In the genomic region with DNA sequence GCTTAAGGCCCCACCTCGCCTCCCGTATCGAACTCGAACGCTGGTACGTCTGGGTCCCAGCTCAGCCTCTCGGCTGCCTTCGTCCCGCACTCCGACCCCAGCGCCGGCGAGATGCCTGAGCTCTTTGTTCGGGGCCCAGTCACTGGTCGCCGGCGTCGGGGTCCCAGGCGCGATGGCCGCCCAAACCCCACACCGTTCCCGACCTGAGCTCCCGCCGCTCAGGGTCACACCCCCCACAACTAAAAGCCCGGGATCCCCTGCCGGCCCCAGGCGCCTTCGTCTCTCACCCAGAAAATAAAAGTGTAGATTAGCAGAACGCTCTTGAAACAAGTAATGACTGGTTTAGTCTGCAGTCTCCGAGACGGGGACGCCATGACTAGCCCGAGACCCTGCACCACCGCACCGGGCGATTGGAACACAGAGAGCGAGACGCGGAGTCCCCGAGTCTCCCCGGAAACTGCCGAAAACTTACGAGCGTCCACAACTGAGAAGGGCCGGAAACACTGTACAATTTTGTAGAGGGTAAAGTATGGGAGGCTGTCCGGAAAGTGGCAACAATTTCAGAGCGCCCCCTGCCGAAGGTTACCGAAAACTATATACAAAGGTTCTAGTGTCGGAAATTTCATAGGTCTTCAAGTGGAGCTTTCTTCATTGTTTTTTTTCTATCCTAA, we compare ENCODE assay signal across 8 cellular contexts. TPM values are rescaled to one million over a fixed set of nuclear protein-coding genes. Genes with fewer than 3 reads are reported as not detected.
DNase-seq lines count a peak whose midpoint lies in the region; FAIRE-seq and TF ChIP-seq lines count a peak whose summit lies in the region.

A gene with protein sequence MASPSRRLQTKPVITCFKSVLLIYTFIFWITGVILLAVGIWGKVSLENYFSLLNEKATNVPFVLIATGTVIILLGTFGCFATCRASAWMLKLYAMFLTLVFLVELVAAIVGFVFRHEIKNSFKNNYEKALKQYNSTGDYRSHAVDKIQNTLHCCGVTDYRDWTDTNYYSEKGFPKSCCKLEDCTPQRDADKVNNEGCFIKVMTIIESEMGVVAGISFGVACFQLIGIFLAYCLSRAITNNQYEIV (minus strand): TSS at position 486 of the 671 bp plus-strand sequence. CDS start 112 bp downstream, at position 374.

- H3K9me1 ChIP-seq in keratinocyte (ENCODE audit: control insufficient read depth, extremely low read depth, insufficient read depth, low read length): no peaks in the 10 kb centered on the region

- H3K27me3 ChIP-seq in keratinocyte (ENCODE audit: control insufficient read depth, extremely low read depth, insufficient read depth, low read length): no peaks in the 10 kb centered on the region

- DNase-seq in HFF-Myc (ENCODE audit: extremely low read depth, low read depth): peak; percentile 78
- DNase-seq in NCI-H1694 (lab: John Stamatoyannopoulos, UW): peak; percentile 89
- peak; percentile 68 for DNase-seq in activated CD4-positive, CD25-positive, alpha-beta regulatory T cell treated with anti-CD3 and anti-CD28 coated beads, Interleukin-2, amount 50 U/mL, for 72 hours
- peak; percentile 1 for DNase-seq in cerebellum (ENCODE audit: low spot score)
- peak; percentile 23 for DNase-seq in keratinocyte (ENCODE audit: low read depth, low spot score)
- peak; percentile 72 for DNase-seq in stimulated activated CD4-positive, alpha-beta T cell treated with anti-CD3 and anti-CD28 coated beads, Interleukin-12 subunit alpha, Interleukin-12 subunit beta, amount 100 ng/mL, for 4 hours
- no peak for DNase-seq in SKM-1 (lab: John Stamatoyannopoulos, UW; ENCODE audit: unreplicated experiment)

- H3K4me2 ChIP-seq in keratinocyte (ENCODE audit: control insufficient read depth, extremely low read depth, insufficient read depth, low read depth, low read length): peak within 1 kb of the TSS; percentile 62

- dilution Hi-C loops in keratinocyte (cut with MboI; ENCODE audit: extremely low pct_ligation_motif_present, low sequenced_read_pairs): no loop called here

- FAIRE-seq in keratinocyte (lab: Jason Lieb, UNC): peak; percentile 48

- H3K9ac ChIP-seq in ES-I3 (ENCODE audit: low read depth, low read length): peak within 1 kb of the TSS; percentile 87
- H3K9ac ChIP-seq in keratinocyte (ENCODE audit: control insufficient read depth, extremely low read depth, insufficient read depth, low read length): peak within 1 kb of the TSS; percentile 78

- H3K9me3 ChIP-seq in ES-I3 (ENCODE audit: control insufficient read depth, insufficient read depth, low read length) (no peaks in the 10 kb centered on the region), keratinocyte (ENCODE audit: control insufficient read depth, low read depth, low read length) (no peaks in the 10 kb centered on the region)

- H3K79me2 ChIP-seq in keratinocyte (ENCODE audit: control insufficient read depth, insufficient read depth, low read length): no peaks in the 10 kb centered on the region

- peak within 1 kb of the TSS; percentile 36 for H3K27ac ChIP-seq in keratinocyte (ENCODE audit: control insufficient read depth, insufficient read depth, low read length)

- TF ChIP-seq CTCF in HFF-Myc (IDR thresholded peaks at IDR 0.05; ENCODE audit: low read depth, low read length, missing control alignments): peak; percentile 50
- TF ChIP-seq CTCF in keratinocyte (optimal IDR thresholded peaks at IDR 0.05 in 1 of 3, IDR thresholded peaks at IDR 0.05 in 1 of 3, conservative IDR thresholded peaks at IDR 0.05 in 1 of 3; ENCODE audit: extremely low read depth in 1 of 3, insufficient read depth in 2 of 3, low read length in 3 of 3): peak; percentile 35 to 53 (median 50)

- H2AFZ ChIP-seq in keratinocyte (ENCODE audit: control insufficient read depth, low read length): peak within 1 kb of the TSS; percentile 87

- peaks cover 4% of the 10 kb centered on the region; the same call in 1 of the 2 replicates for H3K36me3 ChIP-seq in ES-I3 (ENCODE audit: insufficient read depth, low read length)
- H3K36me3 ChIP-seq in keratinocyte (ENCODE audit: control insufficient read depth in 2 of 2, extremely low read depth in 1 of 2, insufficient read depth in 2 of 2, low read length in 2 of 2): peaks cover 0 to 4% of the 10 kb centered on the region in 2 experiments

- H3K4me1 ChIP-seq in ES-I3 (ENCODE audit: insufficient read depth, low read length) (no peaks in the 10 kb centered on the region), keratinocyte (ENCODE audit: control insufficient read depth, extremely low read depth, insufficient read depth, low read length) (no peaks in the 10 kb centered on the region)

- peak within 1 kb of the TSS; percentile 62 for H3K4me3 ChIP-seq in HFF-Myc (replicated peaks; ENCODE audit: low read depth, low read length)
- H3K4me3 ChIP-seq in keratinocyte (ENCODE audit: control insufficient read depth in 2 of 3, extremely low read depth in 1 of 3, insufficient read depth in 2 of 3, low read depth in 1 of 3, low read length in 3 of 3): peak within 1 kb of the TSS; percentile 60 to 75 (median 66)

- no peaks in the 10 kb centered on the region for H4K20me1 ChIP-seq in keratinocyte (ENCODE audit: control insufficient read depth, extremely low read depth, insufficient read depth, low read length)

RNA-seq across cellular contexts. Expression of the gene that starts here (rescaled TPM):
- total RNA-seq in cerebellum: 34.5 TPM
- polyA plus RNA-seq in keratinocyte: 17.9 to 24.3 TPM (median 19.2 TPM) in 3 replicates
- 10.2 TPM for polyA plus RNA-seq in keratinocyte (2011; ENCODE audit: low read depth)
- polyA plus RNA-seq in keratinocyte (2011; cell fraction: cytosol; rRNA removed): 13.5 and 23.2 TPM in 2 replicates
- polyA plus RNA-seq in keratinocyte (2011; cell fraction: nucleus; rRNA removed): 17.8 and 24.0 TPM in 2 replicates
- 14.5 and 16.9 TPM in 2 replicates for polyA plus RNA-seq in keratinocyte (2012; ENCODE audit: low replicate concordance)
- polyA minus RNA-seq in keratinocyte: 2.9 to 14.9 TPM (median 13.2 TPM) in 3 replicates
- polyA minus RNA-seq in keratinocyte (2011; cell fraction: cytosol; rRNA and poly(A)+ RNA removed): 10.6 TPM
- polyA minus RNA-seq in keratinocyte (2011; cell fraction: nucleus; rRNA and poly(A)+ RNA removed): 7.1 and 12.2 TPM in 2 replicates
